Comparison of ENCODE assay signal across 20 cellular contexts in genomic region chr10:23755557-23755956, GRCh38.
"Had no signal": no experiment of that assay in that cellular context is flagged by ENCODE, and none has a peak within 500 bp of the region (broad histone marks: within the 10 kb centered on the region; RNA-seq: fewer than 3 reads in every experiment).

No MANE protein-coding gene starts in this region.

- H3K9me3 ChIP-seq: MG63, SK-N-SH had no signal

- DNase-seq: Karpas-422, KG1, MG63, NCI-H1092, NCI-H1105 treated with DMSO at 0.1 percent for 48 hours, NCI-H1417 treated with DMSO at 0.1 percent for 48 hours, NCI-H146, NCI-H1694 treated with DMSO at 0.1 percent for 48 hours, NCI-H1930, NCI-H2081, NCI-H2107, NCI-H2227 treated with DMSO at 0.1 percent for 48 hours, NCI-H524, NCI-H526 treated with DMSO at 0.1 percent for 48 hours, NCI-H774, SHP77, SK-N-SH had no signal

- H3K27me3 ChIP-seq: MG63 had no signal

- H3K27ac ChIP-seq: HL-60, RWPE1 had no signal

- H3K4me3 ChIP-seq: MG63 had no signal

- FAIRE-seq: RCC 7860 had no signal

- H3K36me3 ChIP-seq: MG63 had no signal
